17 cellular contexts compared by ENCODE assay signal in genomic region chr19:330503-330902, GRCh38. TPM values are rescaled to one million over a fixed set of nuclear protein-coding genes. Genes with fewer than 3 reads are reported as not detected.
DNase-seq lines count a peak whose midpoint lies in the region; ATAC-seq and TF ChIP-seq lines count a peak whose summit lies in the region.
"Had no signal": no experiment of that assay in that cellular context is flagged by ENCODE, and none has a peak within 500 bp of the region (broad histone marks: within the 10 kb centered on the region; RNA-seq: fewer than 3 reads in every experiment).

No MANE protein-coding gene starts in this region.

- no peak for TF ChIP-seq CTCF in Panc1 (IDR thresholded peaks at IDR 0.05)
- no peak for TF ChIP-seq CTCF in RWPE2 (IDR thresholded peaks at IDR 0.05; ENCODE audit: poor library complexity, severe bottlenecking)
- TF ChIP-seq CTCF in osteocyte (IDR thresholded peaks at IDR 0.05) = no peak
- no peak for TF ChIP-seq CTCF in upper lobe of right lung (IDR thresholded peaks at IDR 0.05)
- TF ChIP-seq CTCF in tibial nerve (IDR thresholded peaks at IDR 0.05) = no peak

- peaks cover 7% of the 10 kb centered on the region for H3K4me1 Mint-ChIP-seq in osteocyte (ENCODE audit: unreplicated experiment)
- H3K4me1 Mint-ChIP-seq: CD4-positive, alpha-beta memory T cell had no signal

- TF ChIP-seq EP300 in tibial nerve (IDR thresholded peaks at IDR 0.05) = no peak

- H3K36me3 ChIP-seq in Panc1 (ENCODE audit: control insufficient read depth, insufficient read depth, low read length) (no peaks in the 10 kb centered on the region), RWPE2 (ENCODE audit: low read depth) (peaks cover 73% of the 10 kb centered on the region), upper lobe of right lung (peaks cover 74% of the 10 kb centered on the region), tibial nerve (peaks cover 0 to 85% (median 28%) of the 10 kb centered on the region in 3 donors)

- H3K27me3 ChIP-seq in Panc1 (ENCODE audit: control insufficient read depth, insufficient read depth, low read length) (no peaks in the 10 kb centered on the region), RWPE2 (ENCODE audit: insufficient read depth, poor library complexity, severe bottlenecking) (no peaks in the 10 kb centered on the region), upper lobe of right lung (no peaks in the 10 kb centered on the region), tibial nerve (no peaks in the 10 kb centered on the region)

- no peak overlapping the region for H3K4me3 Mint-ChIP-seq in osteocyte (ENCODE audit: unreplicated experiment)
- H3K4me3 Mint-ChIP-seq: CD4-positive, alpha-beta memory T cell; HFFc6 had no signal

- POLR2A ChIA-PET in Panc1 (lab: Charles Lee) = no interaction called here

- no peaks in the 10 kb centered on the region for H3K4me1 ChIP-seq in Panc1 (ENCODE audit: control insufficient read depth, insufficient read depth, low read length)
- H3K4me1 ChIP-seq in RWPE2 (ENCODE audit: insufficient read depth, poor library complexity, severe bottlenecking) = no peaks in the 10 kb centered on the region
- no peaks in the 10 kb centered on the region for H3K4me1 ChIP-seq in upper lobe of right lung
- H3K4me1 ChIP-seq in tibial nerve = peaks cover 0 to 7% (median 0%) of the 10 kb centered on the region in 4 donors
- H3K4me1 ChIP-seq: HAP-1 had no signal

- CTCF ChIA-PET in Panc1 (lab: Charles Lee) = no interaction called here

- in situ Hi-C loops in Panc1 (cut with HindIII; ENCODE audit: low pct_unique_long_range_greater_than_20kb, low sequenced_read_pairs) = no loop called here

- ATAC-seq in Panc1 = no peak
- ATAC-seq in RWPE2 (ENCODE audit: low read depth) = no peak
- ATAC-seq in upper lobe of right lung = no peak

- no peak overlapping the region for H3K4me3 ChIP-seq in Panc1 (ENCODE audit: low read depth in 2 of 2, low read length in 2 of 2)
- H3K4me3 ChIP-seq in RWPE2 (ENCODE audit: severe bottlenecking) = no peak overlapping the region
- no peak overlapping the region for H3K4me3 ChIP-seq in upper lobe of right lung
- no peak overlapping the region for H3K4me3 ChIP-seq in tibial nerve
- H3K4me3 ChIP-seq: HAP-1 had no signal

- H3K9me3 ChIP-seq in Panc1 (ENCODE audit: control insufficient read depth, insufficient read depth, low read depth, low read length) = no peaks in the 10 kb centered on the region; the same call in 1 of the 2 replicates
- H3K9me3 ChIP-seq in RWPE2 (ENCODE audit: severe bottlenecking) = no peaks in the 10 kb centered on the region
- H3K9me3 ChIP-seq in upper lobe of right lung = no peaks in the 10 kb centered on the region
- peaks cover 0 to 25% (median 2%) of the 10 kb centered on the region in 4 donors for H3K9me3 ChIP-seq in tibial nerve

- H3K36me3 Mint-ChIP-seq in osteocyte (ENCODE audit: unreplicated experiment) = peaks cover 45% of the 10 kb centered on the region

- no peaks in the 10 kb centered on the region for H3K27me3 Mint-ChIP-seq in osteocyte (ENCODE audit: unreplicated experiment)
- H3K27me3 Mint-ChIP-seq: CD4-positive, alpha-beta memory T cell had no signal

- TSS peak; percentile 64 for BruUV-seq in Panc1 (replicated peaks; lab: Mats Ljungman, UMichigan)

- DNase-seq in Panc1 (ENCODE audit: low read depth, low spot score) = no peak
- DNase-seq in RWPE2 (ENCODE audit: low spot score) = peak; percentile 3
- peak; percentile 23 for DNase-seq in osteocyte (ENCODE audit: extremely low spot score, unreplicated experiment)
- peak; percentile 16 for DNase-seq in upper lobe of right lung
- no peak for DNase-seq in medulla oblongata (ENCODE audit: extremely low spot score)
- DNase-seq in tibial nerve (ENCODE audit: low spot score in 2 of 2) = no peak
- DNase-seq: C1 segment of cervical spinal cord; Calu3; CD4-positive, alpha-beta memory T cell; COR-L47; DMS53; DMS79 treated with DMSO at 0.1 percent for 48 hours; GF-D8; GOT3; HFFc6 had no signal

- no peak overlapping the region for H3K27ac Mint-ChIP-seq in osteocyte (ENCODE audit: unreplicated experiment)
- H3K27ac Mint-ChIP-seq: CD4-positive, alpha-beta memory T cell; HFFc6 had no signal

- 97 to 99% methylated on average over 8 of the region's 8 CpGs for WGBS in tibial nerve, 2 donors

- TF ChIP-seq POLR2A in tibial nerve (IDR thresholded peaks at IDR 0.05) = no peak

- no peaks in the 10 kb centered on the region for H3K9me3 Mint-ChIP-seq in osteocyte (ENCODE audit: unreplicated experiment)

- no peak overlapping the region for H3K27ac ChIP-seq in Panc1 (ENCODE audit: low read length)
- H3K27ac ChIP-seq in RWPE2 (ENCODE audit: poor library complexity, severe bottlenecking) = no peak overlapping the region
- no peak overlapping the region for H3K27ac ChIP-seq in upper lobe of right lung
- no peak overlapping the region for H3K27ac ChIP-seq in tibial nerve

- intact Hi-C loops in Panc1 (cut with micrococcal nuclease; ENCODE audit: unreplicated experiment) = no loop called here
- intact Hi-C loops in upper lobe of right lung (cut with DNase I) = no loop called here

RNA-seq across cellular contexts. Expression of gene MIER2, which starts 14.1 kb away (rescaled TPM):
- total RNA-seq in Panc1 (2021; ENCODE audit: unreplicated experiment) (32.1 TPM), osteocyte (31.6 and 35.9 TPM in 2 replicates), upper lobe of right lung (43.1 TPM), tibial nerve (10 to 100 TPM; 17.8 to 20.7 (median 19.1) TPM)
- 45.4 TPM for polyA plus RNA-seq in Panc1 (2012; ENCODE audit: insufficient read length)

RNA-seq across cellular contexts. Expression of gene PLPP2, which starts 39.3 kb away (rescaled TPM):
- total RNA-seq in Panc1 (2021; ENCODE audit: unreplicated experiment) (67.0 TPM), osteocyte (1.5 and 1.9 TPM in 2 replicates), upper lobe of right lung (5.7 TPM), tibial nerve (10 to 100 TPM in 2 of 4 donors, 1 to 10 TPM in 2; 2.5 to 22.2 (median 9.3) TPM)
- polyA plus RNA-seq in Panc1 (2012; ENCODE audit: insufficient read length) = 130 TPM
- total RNA-seq: G401 had no signal

Comparison
In these comparisons a context has a peak if more than half of its experiments do, and no peak if none do; other contexts are left out.
1. DNase-seq: peak in RWPE2 (single experiment), osteocyte (single experiment) and upper lobe of right lung (single experiment); none in Panc1 (single experiment), medulla oblongata (single experiment) and tibial nerve (0 of 2).